ENCODE assay signal across 14 cellular contexts in the genomic region with DNA sequence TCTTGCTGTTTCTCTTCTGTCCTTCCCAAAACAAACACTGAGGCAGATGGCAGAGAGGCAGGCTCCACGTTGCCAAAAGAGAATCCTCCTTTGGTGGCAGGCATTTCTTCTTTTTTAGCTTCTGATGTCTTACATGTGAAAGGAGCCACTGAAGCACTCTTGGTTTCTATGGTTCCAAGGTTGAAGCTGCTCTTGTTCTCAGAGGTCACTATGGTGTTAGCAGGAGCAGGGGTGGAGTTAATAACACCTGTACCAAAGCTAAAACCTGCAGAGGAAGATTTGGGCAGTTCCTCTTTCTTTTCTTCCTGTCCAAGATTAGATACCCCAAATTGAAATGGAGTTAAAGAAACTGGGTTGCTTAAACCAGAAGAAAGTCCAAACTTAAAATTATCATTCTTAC. TPM values are rescaled to one million over a fixed set of nuclear protein-coding genes. Genes with fewer than 3 reads are reported as not detected.
DNase-seq lines count a peak whose midpoint lies in the region; ATAC-seq and TF ChIP-seq lines count a peak whose summit lies in the region.
"Had no signal": no experiment of that assay in that cellular context is flagged by ENCODE, and none has a peak within 500 bp of the region (broad histone marks: within the 10 kb centered on the region; RNA-seq: fewer than 3 reads in every experiment).

No MANE protein-coding gene starts in this region.

- ATAC-seq in GM19351 (IDR thresholded peaks at IDR 0.05; ENCODE audit: unreplicated experiment) (peak; percentile 83), HG02973 (IDR thresholded peaks at IDR 0.05; ENCODE audit: unreplicated experiment) (peak; percentile 70), T-helper 17 cell (no peak)

- H2AFZ ChIP-seq in hepatocyte = no peak overlapping the region

- TF ChIP-seq EP300 in ovary (IDR thresholded peaks at IDR 0.05) = no peak

- no peaks in the 10 kb centered on the region for H3K9me2 ChIP-seq in hepatocyte (replicated peaks; ENCODE audit: insufficient read depth)

- H3K4me2 ChIP-seq in hepatocyte = no peak overlapping the region

- H3K27me3 Mint-ChIP-seq in T-helper 17 cell = no peaks in the 10 kb centered on the region
- H3K27me3 Mint-ChIP-seq: activated CD4-positive, alpha-beta T cell treated with anti-CD3 and anti-CD28 coated beads, Interleukin-2, amount 10 ng/mL, durations not matched to agents 7 days and 5 days; progenitor cell of endocrine pancreas had no signal

- H3K27ac ChIP-seq in C4-2B (peak overlapping the region; percentile 65; the same call in 1 of the 2 replicates), ovary (no peak overlapping the region), hepatocyte (no peak overlapping the region)
- H3K27ac ChIP-seq: HL-60 had no signal

- no peak overlapping the region for H3K4me3 ChIP-seq in ovary
- no peak overlapping the region for H3K4me3 ChIP-seq in hepatocyte

- peaks cover 34% of the 10 kb centered on the region for H3K4me1 Mint-ChIP-seq in T-helper 17 cell

- intact Hi-C loops in ovary (cut with DNase I) = no loop called here

- WGBS in ovary, 3 donors = 68 to 78% (median 71%) methylated on average over 1 of the region's 1 CpG
- 88% methylated on average over 1 of the region's 1 CpG for WGBS in hepatocyte (ENCODE audit: low lambda C conversion rate, missing lambda C conversion rate)

- H3K36me3 ChIP-seq in ovary (no peaks in the 10 kb centered on the region), hepatocyte (replicated peaks; ENCODE audit: insufficient read depth, low read depth) (no peaks in the 10 kb centered on the region)

- H3K4me1 ChIP-seq in ovary (ENCODE audit: insufficient read depth) (no peaks in the 10 kb centered on the region), hepatocyte (ENCODE audit: insufficient read depth) (peaks cover 15% of the 10 kb centered on the region)

- no peak for TF ChIP-seq POLR2A in ovary (IDR thresholded peaks at IDR 0.05)

- H3K27me3 ChIP-seq in ovary (no peaks in the 10 kb centered on the region), hepatocyte (no peaks in the 10 kb centered on the region)

- peak overlapping the region; percentile 68 for H3K27ac Mint-ChIP-seq in T-helper 17 cell
- H3K27ac Mint-ChIP-seq: activated CD4-positive, alpha-beta T cell treated with anti-CD3 and anti-CD28 coated beads, Interleukin-2, amount 10 ng/mL, durations not matched to agents 7 days and 5 days; progenitor cell of endocrine pancreas had no signal

- DNase-seq in T-helper 17 cell = no peak
- DNase-seq in NCI-H2171 (lab: John Stamatoyannopoulos, UW) = no peak
- DNase-seq in activated naive CD4-positive, alpha-beta T cell (lab: John Stamatoyannopoulos, UW) = no peak
- no peak for DNase-seq in ovary
- DNase-seq in hepatocyte (ENCODE audit: low spot score) = no peak
- DNase-seq: activated CD4-positive, alpha-beta T cell treated with anti-CD3 and anti-CD28 coated beads, Interleukin-2, amount 10 ng/mL, durations not matched to agents 7 days and 5 days; GF-D8; NCI-H1092; NCI-H69 had no signal

- TF ChIP-seq CTCF in C4-2B (conservative IDR thresholded peaks at IDR 0.05) (no peak), ovary (IDR thresholded peaks at IDR 0.05) (no peak), hepatocyte (IDR thresholded peaks at IDR 0.05; ENCODE audit: poor library complexity) (no peak)

- H3K4me3 Mint-ChIP-seq in T-helper 17 cell = no peak overlapping the region
- H3K4me3 Mint-ChIP-seq: activated CD4-positive, alpha-beta T cell treated with anti-CD3 and anti-CD28 coated beads, Interleukin-2, amount 10 ng/mL, durations not matched to agents 7 days and 5 days had no signal

- H3K9me3 ChIP-seq in T-helper 17 cell (ENCODE audit: control insufficient read depth, low read length, poor library complexity, severe bottlenecking) (no peaks in the 10 kb centered on the region), ovary (no peaks in the 10 kb centered on the region), hepatocyte (ENCODE audit: low read depth) (no peaks in the 10 kb centered on the region)

- peaks cover 16% of the 10 kb centered on the region for H3K79me2 ChIP-seq in hepatocyte

- no peaks in the 10 kb centered on the region for H4K20me1 ChIP-seq in hepatocyte (ENCODE audit: insufficient read depth, poor library complexity, severe bottlenecking)

- H3K36me3 Mint-ChIP-seq in T-helper 17 cell (ENCODE audit: low read depth) = peaks cover 5% of the 10 kb centered on the region

RNA-seq across cellular contexts. Expression of a gene that starts 28.8 kb away (rescaled TPM):
- total RNA-seq in T-helper 17 cell (10 to 100 TPM; 13.0 to 15.8 TPM), ovary (10 to 100 TPM; 26.4 to 39.7 (median 31.0) TPM), hepatocyte (41.7 and 43.8 TPM in 2 replicates)
- polyA plus RNA-seq in ovary (10 to 100 TPM; 25.4 to 31.2 TPM), hepatocyte (16.2 and 23.5 TPM in 2 replicates)
